Comparison of ENCODE assay signal across 18 cellular contexts in genomic region chr19:6890938-6891337, GRCh38. TPM values are rescaled to one million over a fixed set of nuclear protein-coding genes. Genes with fewer than 3 reads are reported as not detected.
DNase-seq lines count a peak whose midpoint lies in the region; ATAC-seq, FAIRE-seq and TF ChIP-seq lines count a peak whose summit lies in the region.
"Had no signal": no experiment of that assay in that cellular context is flagged by ENCODE, and none has a peak within 500 bp of the region (broad histone marks: within the 10 kb centered on the region; RNA-seq: fewer than 3 reads in every experiment).

No MANE protein-coding gene starts in this region.

- CTCF ChIA-PET in activated CD8-positive, alpha-beta memory T cell treated with anti-CD3 and anti-CD28 coated beads, Interleukin-2, amount 10 ng/mL, durations not matched to agents 7 days and 5 days (lab: Charles Lee), result interaction anchor here (0.7 to 1.5 kb wide), 6 partner anchors 8 to 1764 kb away, joined by 3 to 4 read pairs (median 4); no protein-coding TSS in a partner anchor

- H3K4me1 ChIP-seq in small intestine (ENCODE audit: control insufficient read depth in 2 of 2, insufficient read depth in 1 of 2, low read depth in 1 of 2, low read length in 1 of 2), result no peaks in the 10 kb centered on the region

- peaks cover 45% of the 10 kb centered on the region for H3K4me1 Mint-ChIP-seq in activated CD8-positive, alpha-beta memory T cell treated with anti-CD3 and anti-CD28 coated beads, Interleukin-2, amount 10 ng/mL, durations not matched to agents 7 days and 5 days
- H3K4me1 Mint-ChIP-seq in activated T-helper 1 cell treated with anti-CD3 and anti-CD28 coated beads, Interleukin-12 subunit alpha, Interleukin-12 subunit beta, Interleukin-2, Interleukin-4 antibody, amounts not matched to agents 30 ng/mL and 10 ng/mL and 1 ng/mL, durations not matched to agents 14 hours and 24 hours and 36 hours (ENCODE audit: low read depth), result peaks cover 61% of the 10 kb centered on the region
- H3K4me1 Mint-ChIP-seq in natural killer cell treated with Interleukin-12 subunit alpha and Interleukin-12 subunit beta and Interleukin-15 and Interleukin-18, amount 100 ng/mL, for 72 hours (ENCODE audit: low read depth in 2 of 2), result peaks cover 42% of the 10 kb centered on the region in 2 donors
- peaks cover 69% of the 10 kb centered on the region for H3K4me1 Mint-ChIP-seq in stimulated activated naive CD8-positive, alpha-beta T cell treated with anti-CD3 and anti-CD28 coated beads, Interleukin-15, Interleukin-2, amounts not matched to agents 100 ng/mL and 50 ng/mL, for 24 hours (ENCODE audit: low read depth)
- H3K4me1 Mint-ChIP-seq: nephron had no signal

- H3K9me3 ChIP-seq in small intestine (ENCODE audit: control insufficient read depth, low read depth), result no peaks in the 10 kb centered on the region

- H3K27ac ChIP-seq in coronary artery (no peak overlapping the region), small intestine (ENCODE audit: low read depth in 1 of 2, low read length in 1 of 2) (no peak overlapping the region)
- H3K27ac ChIP-seq: cardiac muscle cell had no signal

- TF ChIP-seq CTCF in coronary artery (IDR thresholded peaks at IDR 0.05), result no peak

- no peak overlapping the region for H3K4me3 Mint-ChIP-seq in activated CD8-positive, alpha-beta memory T cell treated with anti-CD3 and anti-CD28 coated beads, Interleukin-2, amount 10 ng/mL, durations not matched to agents 7 days and 5 days
- peak overlapping the region; percentile 45 for H3K4me3 Mint-ChIP-seq in activated T-helper 1 cell treated with anti-CD3 and anti-CD28 coated beads, Interleukin-12 subunit alpha, Interleukin-12 subunit beta, Interleukin-2, Interleukin-4 antibody, amounts not matched to agents 30 ng/mL and 10 ng/mL and 1 ng/mL, durations not matched to agents 14 hours and 24 hours and 36 hours
- peak overlapping the region; percentile 19 for H3K4me3 Mint-ChIP-seq in natural killer cell treated with Interleukin-12 subunit alpha and Interleukin-12 subunit beta and Interleukin-15 and Interleukin-18, amount 100 ng/mL, for 72 hours
- peak overlapping the region; percentile 6 for H3K4me3 Mint-ChIP-seq in stimulated activated naive CD8-positive, alpha-beta T cell treated with anti-CD3 and anti-CD28 coated beads, Interleukin-15, Interleukin-2, amounts not matched to agents 100 ng/mL and 50 ng/mL, for 24 hours
- H3K4me3 Mint-ChIP-seq: nephron had no signal

- peaks cover 16% of the 10 kb centered on the region for H3K9me3 Mint-ChIP-seq in activated CD8-positive, alpha-beta memory T cell treated with anti-CD3 and anti-CD28 coated beads, Interleukin-2, amount 10 ng/mL, durations not matched to agents 7 days and 5 days (ENCODE audit: low read depth)
- H3K9me3 Mint-ChIP-seq in activated T-helper 1 cell treated with anti-CD3 and anti-CD28 coated beads, Interleukin-12 subunit alpha, Interleukin-12 subunit beta, Interleukin-2, Interleukin-4 antibody, amounts not matched to agents 30 ng/mL and 10 ng/mL and 1 ng/mL, durations not matched to agents 14 hours and 24 hours and 36 hours, result peaks cover 57% of the 10 kb centered on the region
- peaks cover 16% of the 10 kb centered on the region for H3K9me3 Mint-ChIP-seq in natural killer cell treated with Interleukin-12 subunit alpha and Interleukin-12 subunit beta and Interleukin-15 and Interleukin-18, amount 100 ng/mL, for 72 hours
- peaks cover 36% of the 10 kb centered on the region for H3K9me3 Mint-ChIP-seq in stimulated activated naive CD8-positive, alpha-beta T cell treated with anti-CD3 and anti-CD28 coated beads, Interleukin-15, Interleukin-2, amounts not matched to agents 100 ng/mL and 50 ng/mL, for 24 hours

- H3K36me3 Mint-ChIP-seq in activated CD8-positive, alpha-beta memory T cell treated with anti-CD3 and anti-CD28 coated beads, Interleukin-2, amount 10 ng/mL, durations not matched to agents 7 days and 5 days, result peaks cover 14% of the 10 kb centered on the region
- peaks cover 25% of the 10 kb centered on the region for H3K36me3 Mint-ChIP-seq in activated T-helper 1 cell treated with anti-CD3 and anti-CD28 coated beads, Interleukin-12 subunit alpha, Interleukin-12 subunit beta, Interleukin-2, Interleukin-4 antibody, amounts not matched to agents 30 ng/mL and 10 ng/mL and 1 ng/mL, durations not matched to agents 14 hours and 24 hours and 36 hours (ENCODE audit: low read depth)
- peaks cover 9% of the 10 kb centered on the region for H3K36me3 Mint-ChIP-seq in natural killer cell treated with Interleukin-12 subunit alpha and Interleukin-12 subunit beta and Interleukin-15 and Interleukin-18, amount 100 ng/mL, for 72 hours
- peaks cover 29% of the 10 kb centered on the region for H3K36me3 Mint-ChIP-seq in stimulated activated naive CD8-positive, alpha-beta T cell treated with anti-CD3 and anti-CD28 coated beads, Interleukin-15, Interleukin-2, amounts not matched to agents 100 ng/mL and 50 ng/mL, for 24 hours (ENCODE audit: low read depth)

- H3K27ac Mint-ChIP-seq in activated CD8-positive, alpha-beta memory T cell treated with anti-CD3 and anti-CD28 coated beads, Interleukin-2, amount 10 ng/mL, durations not matched to agents 7 days and 5 days, result peak overlapping the region; percentile 41
- peak overlapping the region; percentile 91 for H3K27ac Mint-ChIP-seq in activated T-helper 1 cell treated with anti-CD3 and anti-CD28 coated beads, Interleukin-12 subunit alpha, Interleukin-12 subunit beta, Interleukin-2, Interleukin-4 antibody, amounts not matched to agents 30 ng/mL and 10 ng/mL and 1 ng/mL, durations not matched to agents 14 hours and 24 hours and 36 hours
- H3K27ac Mint-ChIP-seq in natural killer cell treated with Interleukin-12 subunit alpha and Interleukin-12 subunit beta and Interleukin-15 and Interleukin-18, amount 100 ng/mL, for 72 hours, result peak overlapping the region; percentile 15 to 32
- H3K27ac Mint-ChIP-seq in stimulated activated naive CD8-positive, alpha-beta T cell treated with anti-CD3 and anti-CD28 coated beads, Interleukin-15, Interleukin-2, amounts not matched to agents 100 ng/mL and 50 ng/mL, for 24 hours, result peak overlapping the region; percentile 36
- H3K27ac Mint-ChIP-seq: nephron had no signal

- 49 to 63% (median 54%) methylated on average over 8 of the region's 8 CpGs for WGBS in small intestine, 3 donors

- no peaks in the 10 kb centered on the region for H3K36me3 ChIP-seq in small intestine (ENCODE audit: control insufficient read depth in 2 of 2, insufficient read depth in 2 of 2, low read length in 2 of 2)
- H3K36me3 ChIP-seq: cardiac muscle cell, heart right ventricle had no signal

- peak; percentile 40 for DNase-seq in activated CD8-positive, alpha-beta memory T cell treated with anti-CD3 and anti-CD28 coated beads, Interleukin-2, amount 10 ng/mL, durations not matched to agents 7 days and 5 days
- no peak for DNase-seq in activated CD8-positive, alpha-beta memory T cell treated with anti-CD3 and anti-CD28 coated beads, Interleukin-2, amount 50 U/mL, for 48 hours
- peak; percentile 38 for DNase-seq in activated T-helper 1 cell treated with anti-CD3 and anti-CD28 coated beads, Interleukin-12 subunit alpha, Interleukin-12 subunit beta, Interleukin-2, Interleukin-4 antibody, amounts not matched to agents 30 ng/mL and 10 ng/mL and 1 ng/mL, durations not matched to agents 14 hours and 24 hours and 36 hours (ENCODE audit: low spot score)
- DNase-seq in natural killer cell treated with Interleukin-12 subunit alpha and Interleukin-12 subunit beta and Interleukin-15 and Interleukin-18, amount 100 ng/mL, for 72 hours (ENCODE audit: low spot score), result no peak
- DNase-seq in coronary artery (ENCODE audit: low spot score) (no peak), small intestine (no peak)
- no peak for DNase-seq in effector CD4-positive, alpha-beta T cell
- DNase-seq: heart right ventricle, left ventricle myocardium superior, NCI-H1417, NCI-H510A treated with DMSO at 0.1 percent for 48 hours had no signal

- H3K4me3 ChIP-seq in coronary artery, result no peak overlapping the region
- H3K4me3 ChIP-seq in small intestine (ENCODE audit: low read depth in 1 of 2, low read length in 2 of 2), result no peak overlapping the region
- H3K4me3 ChIP-seq: cardiac muscle cell had no signal

- FAIRE-seq in small intestine (lab: Jason Lieb, UNC), result no peak
- FAIRE-seq: A204.1, D721Med, HepG2 had no signal

- H3K27me3 ChIP-seq in small intestine (ENCODE audit: control insufficient read depth in 2 of 2, insufficient read depth in 2 of 2, low read length in 2 of 2), result peaks cover 0 to 2% of the 10 kb centered on the region in 2 donors
- H3K27me3 ChIP-seq: cardiac muscle cell had no signal

- H3K27me3 Mint-ChIP-seq in activated CD8-positive, alpha-beta memory T cell treated with anti-CD3 and anti-CD28 coated beads, Interleukin-2, amount 10 ng/mL, durations not matched to agents 7 days and 5 days, result no peaks in the 10 kb centered on the region
- H3K27me3 Mint-ChIP-seq in activated T-helper 1 cell treated with anti-CD3 and anti-CD28 coated beads, Interleukin-12 subunit alpha, Interleukin-12 subunit beta, Interleukin-2, Interleukin-4 antibody, amounts not matched to agents 30 ng/mL and 10 ng/mL and 1 ng/mL, durations not matched to agents 14 hours and 24 hours and 36 hours (ENCODE audit: insufficient read depth), result no peaks in the 10 kb centered on the region
- H3K27me3 Mint-ChIP-seq in natural killer cell treated with Interleukin-12 subunit alpha and Interleukin-12 subunit beta and Interleukin-15 and Interleukin-18, amount 100 ng/mL, for 72 hours, result peaks cover 0 to 5% of the 10 kb centered on the region in 2 donors
- no peaks in the 10 kb centered on the region for H3K27me3 Mint-ChIP-seq in stimulated activated naive CD8-positive, alpha-beta T cell treated with anti-CD3 and anti-CD28 coated beads, Interleukin-15, Interleukin-2, amounts not matched to agents 100 ng/mL and 50 ng/mL, for 24 hours

- no peak for ATAC-seq in activated CD8-positive, alpha-beta memory T cell treated with anti-CD3 and anti-CD28 coated beads, Interleukin-2, amount 10 ng/mL, durations not matched to agents 7 days and 5 days
- ATAC-seq in natural killer cell treated with Interleukin-12 subunit alpha and Interleukin-12 subunit beta and Interleukin-15 and Interleukin-18, amount 100 ng/mL, for 72 hours, result peak in 1 of 2 donors; percentile 15
- ATAC-seq: heart right ventricle, HepG2, left ventricle myocardium superior had no signal

- intact Hi-C loops in activated T-helper 1 cell treated with anti-CD3 and anti-CD28 coated beads, Interleukin-12 subunit alpha, Interleukin-12 subunit beta, Interleukin-2, Interleukin-4 antibody, amounts not matched to agents 30 ng/mL and 10 ng/mL and 1 ng/mL, durations not matched to agents 14 hours and 24 hours and 36 hours (cut with micrococcal nuclease), result loop anchor here (1.0 kb wide), 1 partner anchor 35 kb away; no protein-coding TSS in a partner anchor

RNA-seq across cellular contexts. Expression of gene ADGRE1, which starts 3.6 kb away (rescaled TPM):
- under 1 TPM; 0.44 to 0.54 TPM for total RNA-seq in activated CD8-positive, alpha-beta memory T cell treated with anti-CD3 and anti-CD28 coated beads, Interleukin-2, amount 10 ng/mL, durations not matched to agents 7 days and 5 days
- total RNA-seq in activated T-helper 1 cell treated with anti-CD3 and anti-CD28 coated beads, Interleukin-12 subunit alpha, Interleukin-12 subunit beta, Interleukin-2, Interleukin-4 antibody, amounts not matched to agents 30 ng/mL and 10 ng/mL and 1 ng/mL, durations not matched to agents 14 hours and 24 hours and 36 hours, result 4.6 and 5.5 TPM in 2 replicates
- 1 to 10 TPM in 1 of 2 donors, under 1 TPM in 1; 1.00 to 2.0 TPM for total RNA-seq in natural killer cell treated with Interleukin-12 subunit alpha and Interleukin-12 subunit beta and Interleukin-15 and Interleukin-18, amount 100 ng/mL, for 72 hours
- polyA plus RNA-seq in small intestine, result under 1 TPM; 0.12 to 0.54 (median 0.22) TPM
- total RNA-seq: cardiac muscle cell, epithelial cell of proximal tubule, HepG2 had no signal
- polyA plus RNA-seq: cardiac muscle cell, HepG2 had no signal

Comparison
In these comparisons a context has a peak if more than half of its experiments do, and no peak if none do; other contexts are left out.
1. DNase-seq: peak in activated CD8-positive, alpha-beta memory T cell treated with anti-CD3 and anti-CD28 coated beads, Interleukin-2, amount 10 ng/mL, durations not matched to agents 7 days and 5 days (single experiment) and activated T-helper 1 cell treated with anti-CD3 and anti-CD28 coated beads, Interleukin-12 subunit alpha, Interleukin-12 subunit beta, Interleukin-2, Interleukin-4 antibody, amounts not matched to agents 30 ng/mL and 10 ng/mL and 1 ng/mL, durations not matched to agents 14 hours and 24 hours and 36 hours (single experiment); none in activated CD8-positive, alpha-beta memory T cell treated with anti-CD3 and anti-CD28 coated beads, Interleukin-2, amount 50 U/mL, for 48 hours (single experiment), natural killer cell treated with Interleukin-12 subunit alpha and Interleukin-12 subunit beta and Interleukin-15 and Interleukin-18, amount 100 ng/mL, for 72 hours (single experiment), coronary artery (single experiment), small intestine (single experiment) and effector CD4-positive, alpha-beta T cell (single experiment).
2. H3K27ac Mint-ChIP-seq: peak in every context shown above with its lines; median percentile 91 in activated T-helper 1 cell treated with anti-CD3 and anti-CD28 coated beads, Interleukin-12 subunit alpha, Interleukin-12 subunit beta, Interleukin-2, Interleukin-4 antibody, amounts not matched to agents 30 ng/mL and 10 ng/mL and 1 ng/mL, durations not matched to agents 14 hours and 24 hours and 36 hours; 41 in activated CD8-positive, alpha-beta memory T cell treated with anti-CD3 and anti-CD28 coated beads, Interleukin-2, amount 10 ng/mL, durations not matched to agents 7 days and 5 days; 36 in stimulated activated naive CD8-positive, alpha-beta T cell treated with anti-CD3 and anti-CD28 coated beads, Interleukin-15, Interleukin-2, amounts not matched to agents 100 ng/mL and 50 ng/mL, for 24 hours; 24 in natural killer cell treated with Interleukin-12 subunit alpha and Interleukin-12 subunit beta and Interleukin-15 and Interleukin-18, amount 100 ng/mL, for 72 hours.